1 cellular context compared by ENCODE assay signal in genomic region chr10:63268798-63269503, GRCh38.
TF ChIP-seq lines count a peak whose summit lies in the region.

No MANE protein-coding gene starts in this region.

TF ChIP-seq in HepG2, 621 proteins besides CTCF, POLR2A, EP300 and RAD21 (continued from another document and continues in another):
- TF ChIP-seq ZBTB25 (CRISPR knock-in tag; IDR thresholded peaks at IDR 0.05): peak; percentile 26; the same call in 1 of the 2 replicates
- no peak for TF ChIP-seq ZNF850 (CRISPR knock-in tag; conservative IDR thresholded peaks at IDR 0.05)
- no peak for TF ChIP-seq PBX2 (CRISPR knock-in tag; IDR thresholded peaks at IDR 0.05)
- TF ChIP-seq GATAD2A (CRISPR knock-in tag; IDR thresholded peaks at IDR 0.05): peak; percentile 80
- no peak; the same call in 1 of the 2 replicates for TF ChIP-seq KLF12 (CRISPR knock-in tag; IDR thresholded peaks at IDR 0.05; ENCODE audit: borderline replicate concordance)
- peak; percentile 67; the same call in 1 of the 2 replicates for TF ChIP-seq ARID2 (CRISPR knock-in tag; IDR thresholded peaks at IDR 0.05; ENCODE audit: borderline replicate concordance)
- TF ChIP-seq ATF5 (CRISPR knock-in tag; IDR thresholded peaks at IDR 0.05; ENCODE audit: low read depth): no peak
- TF ChIP-seq SOX13 (IDR thresholded peaks at IDR 0.05): no peak
- peak in 1 of 2 experiments; percentile 43; a peak in 1 of 4 replicates for TF ChIP-seq SOX13 (CRISPR knock-in tag; conservative IDR thresholded peaks at IDR 0.05 in 1 of 2, IDR thresholded peaks at IDR 0.05 in 1 of 2)
- no peak for TF ChIP-seq PRDM10 (CRISPR knock-in tag; IDR thresholded peaks at IDR 0.05; ENCODE audit: low read depth)
- no peak for TF ChIP-seq ZNF17 (CRISPR knock-in tag; IDR thresholded peaks at IDR 0.05)
- peak; percentile 84; the same call in 1 of the 2 replicates for TF ChIP-seq ZNF607 (CRISPR knock-in tag; IDR thresholded peaks at IDR 0.05; ENCODE audit: borderline replicate concordance)
- TF ChIP-seq HDAC6 (IDR thresholded peaks at IDR 0.05; ENCODE audit: low read depth, low read length): no peak
- no peak for TF ChIP-seq IRF1 (CRISPR knock-in tag; IDR thresholded peaks at IDR 0.05; ENCODE audit: low read depth)
- no peak for TF ChIP-seq AGO1 (IDR thresholded peaks at IDR 0.05; ENCODE audit: low read depth, low read length, poor library complexity, severe bottlenecking)
- peak; percentile 88 for TF ChIP-seq IKZF5 (CRISPR knock-in tag; IDR thresholded peaks at IDR 0.05)
- no peak for TF ChIP-seq TOE1 (CRISPR knock-in tag; IDR thresholded peaks at IDR 0.05)
- peak; percentile 79 for TF ChIP-seq ZMYM4 (CRISPR knock-in tag; IDR thresholded peaks at IDR 0.05)
- TF ChIP-seq RBFOX2 (IDR thresholded peaks at IDR 0.05; ENCODE audit: low read depth, low read length): peak; percentile 70
- TF ChIP-seq SP4 (CRISPR knock-in tag; IDR thresholded peaks at IDR 0.05): no peak
- TF ChIP-seq ELK4 (CRISPR knock-in tag; IDR thresholded peaks at IDR 0.05; ENCODE audit: borderline replicate concordance): no peak
- TF ChIP-seq SCMH1 (CRISPR knock-in tag; IDR thresholded peaks at IDR 0.05; ENCODE audit: borderline replicate concordance): no peak
- TF ChIP-seq SRF (IDR thresholded peaks at IDR 0.05; ENCODE audit: low read depth, low read length): no peak
- no peak for TF ChIP-seq ZNF761 (CRISPR knock-in tag; conservative IDR thresholded peaks at IDR 0.05)
- no peak for TF ChIP-seq SMAD1 (CRISPR knock-in tag; IDR thresholded peaks at IDR 0.05; ENCODE audit: borderline replicate concordance, low read depth)
- TF ChIP-seq ZFP91 (CRISPR knock-in tag; IDR thresholded peaks at IDR 0.05; ENCODE audit: borderline replicate concordance): no peak
- TF ChIP-seq ZNF709 (CRISPR knock-in tag; IDR thresholded peaks at IDR 0.05): 0 out of 2 replicates have a peak, but pooled peaks have one; percentile 43
- TF ChIP-seq RERE (CRISPR knock-in tag; IDR thresholded peaks at IDR 0.05; ENCODE audit: low read depth): no peak
- no peak for TF ChIP-seq ZNF687 (CRISPR knock-in tag; IDR thresholded peaks at IDR 0.05)
- TF ChIP-seq ZSCAN21 (CRISPR knock-in tag; IDR thresholded peaks at IDR 0.05; ENCODE audit: borderline replicate concordance): peak; percentile 95
- TF ChIP-seq ZBTB42 (CRISPR knock-in tag; IDR thresholded peaks at IDR 0.05): no peak
- no peak for TF ChIP-seq NCOA1 (CRISPR knock-in tag; IDR thresholded peaks at IDR 0.05)
- no peak for TF ChIP-seq MXD1 (CRISPR knock-in tag; IDR thresholded peaks at IDR 0.05)
- no peak for TF ChIP-seq ZNF530 (CRISPR knock-in tag; IDR thresholded peaks at IDR 0.05; ENCODE audit: low read depth)
- no peak for TF ChIP-seq U2AF1 (optimal IDR thresholded peaks at IDR 0.05; ENCODE audit: low read depth, low read length)
- peak; percentile 88; the same call in 1 of the 2 replicates for TF ChIP-seq ZNF292 (CRISPR knock-in tag; IDR thresholded peaks at IDR 0.05; ENCODE audit: borderline replicate concordance, low read depth)
